ENCODE assay signal across 1 cellular context in genomic region chr6:17719323-17720041, GRCh38.
TF ChIP-seq lines count a peak whose summit lies in the region.

No MANE protein-coding gene starts in this region.

TF ChIP-seq in K562, 482 proteins besides CTCF, POLR2A, EP300 and RAD21 (continued from another document):
- TF ChIP-seq ASH1L (IDR thresholded peaks at IDR 0.05; ENCODE audit: borderline replicate concordance, low read depth, partially characterized antibody): no peak
